9 cellular contexts compared by ENCODE assay signal in genomic region chr1:224747578-224747977, GRCh38.
DNase-seq lines count a peak whose midpoint lies in the region; ATAC-seq and TF ChIP-seq lines count a peak whose summit lies in the region.
"Had no signal": no experiment of that assay in that cellular context is flagged by ENCODE, and none has a peak within 500 bp of the region (broad histone marks: within the 10 kb centered on the region; RNA-seq: fewer than 3 reads in every experiment).

No MANE protein-coding gene starts in this region.

- H2AFZ ChIP-seq in DND-41 (ENCODE audit: low read depth, low read length) (peak overlapping the region; percentile 15), KMS-11 (ENCODE audit: low read depth) (peak overlapping the region; percentile 9; the same call in 1 of the 2 replicates)

- peaks cover 33% of the 10 kb centered on the region for H3K4me1 ChIP-seq in DND-41 (ENCODE audit: insufficient read depth, low read length)
- H3K4me1 ChIP-seq in KMS-11 (ENCODE audit: low read depth, poor library complexity, severe bottlenecking): peaks cover 88% of the 10 kb centered on the region
- H3K4me1 ChIP-seq in CD8-positive, alpha-beta memory T cell (ENCODE audit: insufficient read depth, low read length): no peaks in the 10 kb centered on the region

- H3K27ac Mint-ChIP-seq in CD8-positive, alpha-beta memory T cell: no peak overlapping the region

- no peaks in the 10 kb centered on the region for H3K9me3 Mint-ChIP-seq in CD8-positive, alpha-beta memory T cell

- H3K4me2 ChIP-seq in DND-41 (ENCODE audit: insufficient read depth, low read length): no peak overlapping the region
- H3K4me2 ChIP-seq in KMS-11: peak overlapping the region; percentile 95

- DNase-seq in DND-41 (peak; percentile 75), cardiac fibroblast (ENCODE audit: low read depth in 2 of 2) (peak; percentile 56 to 63), nucleus accumbens (lab: John Stamatoyannopoulos, UW) (no peak), SHP77 (lab: John Stamatoyannopoulos, UW) (no peak)
- no peak for DNase-seq in CD8-positive, alpha-beta memory T cell

- H3K27ac ChIP-seq in DND-41 (ENCODE audit: low read length): peak overlapping the region; percentile 61
- H3K27ac ChIP-seq in KMS-11: peak overlapping the region; percentile 94
- H3K27ac ChIP-seq in CD8-positive, alpha-beta memory T cell (ENCODE audit: low read depth, low read length): no peak overlapping the region
- H3K27ac ChIP-seq: epithelial cell of prostate had no signal

- no peak overlapping the region for H3K4me3 Mint-ChIP-seq in CD8-positive, alpha-beta memory T cell

- H3K9ac ChIP-seq in DND-41 (ENCODE audit: low read depth, low read length): no peak overlapping the region
- 0 out of 2 replicates have a peak overlapping the region, but pooled peaks have one; percentile 58 for H3K9ac ChIP-seq in KMS-11

- H3K36me3 ChIP-seq in DND-41 (ENCODE audit: insufficient read depth, low read length): 0 out of 2 replicates have a peak, but pooled peaks cover 1% of the 10 kb centered on the region
- H3K36me3 ChIP-seq in KMS-11 (ENCODE audit: insufficient read depth): no peaks in the 10 kb centered on the region
- no peaks in the 10 kb centered on the region for H3K36me3 ChIP-seq in CD8-positive, alpha-beta memory T cell (ENCODE audit: insufficient read depth, low read length)

- H3K36me3 Mint-ChIP-seq in CD8-positive, alpha-beta memory T cell: no peaks in the 10 kb centered on the region

- CTCF ChIA-PET in CD8-positive, alpha-beta memory T cell (lab: Charles Lee): no interaction called here

- H3K4me1 Mint-ChIP-seq in CD8-positive, alpha-beta memory T cell: no peaks in the 10 kb centered on the region

- H3K9me3 ChIP-seq in DND-41 (ENCODE audit: insufficient read depth, low read length, severe bottlenecking): no peaks in the 10 kb centered on the region
- no peaks in the 10 kb centered on the region for H3K9me3 ChIP-seq in CD8-positive, alpha-beta memory T cell (ENCODE audit: low read length)

- ATAC-seq in DND-41 (ENCODE audit: insufficient read depth, low read depth): peak; percentile 91
- peak; percentile 41 for ATAC-seq in GM21423 (IDR thresholded peaks at IDR 0.05; ENCODE audit: unreplicated experiment)
- no peak for ATAC-seq in HG02840 (IDR thresholded peaks at IDR 0.05; ENCODE audit: low FRiP score, unreplicated experiment)

- no peaks in the 10 kb centered on the region for H4K20me1 ChIP-seq in DND-41 (ENCODE audit: insufficient read depth, low read length)
- no peaks in the 10 kb centered on the region for H4K20me1 ChIP-seq in KMS-11 (ENCODE audit: insufficient read depth)

- TF ChIP-seq CTCF in DND-41 (IDR thresholded peaks at IDR 0.05; ENCODE audit: borderline replicate concordance, extremely low read depth, low read length, poor library complexity, severe bottlenecking) (no peak), KMS-11 (conservative IDR thresholded peaks at IDR 0.05; ENCODE audit: low read depth, low read length) (no peak), cardiac fibroblast (IDR thresholded peaks at IDR 0.05; ENCODE audit: low read depth, low read length) (no peak)

- H3K27me3 ChIP-seq in DND-41 (ENCODE audit: insufficient read depth, low read length, poor library complexity): no peaks in the 10 kb centered on the region
- no peaks in the 10 kb centered on the region for H3K27me3 ChIP-seq in KMS-11 (ENCODE audit: insufficient read depth, low read depth)
- H3K27me3 ChIP-seq in CD8-positive, alpha-beta memory T cell (ENCODE audit: insufficient read depth, low read length, poor library complexity, severe bottlenecking): no peaks in the 10 kb centered on the region

- POLR2A ChIA-PET in CD8-positive, alpha-beta memory T cell (lab: Charles Lee): no interaction called here

- no peak overlapping the region for H3K4me3 ChIP-seq in DND-41 (ENCODE audit: low read depth in 1 of 2, low read length in 2 of 2)
- no peak overlapping the region for H3K4me3 ChIP-seq in KMS-11 (IDR thresholded peaks at IDR 0.05; ENCODE audit: insufficient read depth, low read depth, low read length)
- no peak overlapping the region for H3K4me3 ChIP-seq in cardiac fibroblast (replicated peaks in 1 of 2; ENCODE audit: low read depth in 2 of 2, low read length in 2 of 2)
- no peak overlapping the region for H3K4me3 ChIP-seq in CD8-positive, alpha-beta memory T cell (ENCODE audit: low read length)

- H3K27me3 Mint-ChIP-seq in CD8-positive, alpha-beta memory T cell: peaks cover 17 to 46% of the 10 kb centered on the region in 2 donors

- no peaks in the 10 kb centered on the region for H3K79me2 ChIP-seq in DND-41 (ENCODE audit: insufficient read depth, low read length)
- no peaks in the 10 kb centered on the region for H3K79me2 ChIP-seq in KMS-11 (ENCODE audit: insufficient read depth, low read depth)

Comparison
In these comparisons a context has a peak if more than half of its experiments do, and no peak if none do; other contexts are left out.
1. DNase-seq: peak in DND-41 (single experiment) and cardiac fibroblast (2 of 2); none in nucleus accumbens (0 of 56), CD8-positive, alpha-beta memory T cell (0 of 5) and SHP77 (0 of 2).